1 cellular context compared by ENCODE assay signal in the genomic region with DNA sequence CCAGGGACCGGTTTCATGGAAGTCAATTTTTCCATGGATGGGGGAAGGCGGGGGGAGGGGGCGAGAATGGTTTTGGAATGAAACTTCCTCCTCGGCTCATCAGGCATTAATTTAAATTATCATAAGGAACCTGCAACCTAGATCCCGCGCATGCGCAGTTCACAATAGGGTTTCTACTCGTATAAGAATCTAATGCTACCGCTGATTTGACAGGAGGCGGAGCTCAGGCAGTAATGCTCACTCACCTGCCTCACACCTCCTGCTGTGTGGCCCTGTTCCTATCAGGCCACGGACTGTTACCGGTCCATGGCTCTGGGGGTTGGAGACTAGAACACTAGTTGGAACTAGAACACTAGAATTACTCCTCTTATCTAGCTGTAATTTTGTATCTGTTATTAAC.
TF ChIP-seq lines count a peak whose summit lies in the region.

No MANE protein-coding gene starts in this region.

TF ChIP-seq in WTC11, 78 proteins besides CTCF, POLR2A, EP300 and RAD21 (continued from another document):
- TF ChIP-seq, protein P1, sequence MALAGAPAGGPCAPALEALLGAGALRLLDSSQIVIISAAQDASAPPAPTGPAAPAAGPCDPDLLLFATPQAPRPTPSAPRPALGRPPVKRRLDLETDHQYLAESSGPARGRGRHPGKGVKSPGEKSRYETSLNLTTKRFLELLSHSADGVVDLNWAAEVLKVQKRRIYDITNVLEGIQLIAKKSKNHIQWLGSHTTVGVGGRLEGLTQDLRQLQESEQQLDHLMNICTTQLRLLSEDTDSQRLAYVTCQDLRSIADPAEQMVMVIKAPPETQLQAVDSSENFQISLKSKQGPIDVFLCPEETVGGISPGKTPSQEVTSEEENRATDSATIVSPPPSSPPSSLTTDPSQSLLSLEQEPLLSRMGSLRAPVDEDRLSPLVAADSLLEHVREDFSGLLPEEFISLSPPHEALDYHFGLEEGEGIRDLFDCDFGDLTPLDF (CRISPR knock-in tag; IDR thresholded peaks at IDR 0.05) = no peak
- TF ChIP-seq ZBTB21 (CRISPR knock-in tag; IDR thresholded peaks at IDR 0.05; ENCODE audit: borderline replicate concordance) (no peak), SMAD4 (CRISPR knock-in tag; IDR thresholded peaks at IDR 0.05) (no peak), RELA (CRISPR knock-in tag; IDR thresholded peaks at IDR 0.05; ENCODE audit: borderline replicate concordance) (no peak), ZNF416 (CRISPR knock-in tag; IDR thresholded peaks at IDR 0.05) (no peak), SP1 (CRISPR knock-in tag; conservative IDR thresholded peaks at IDR 0.05) (no peak), NR3C1 (CRISPR knock-in tag; conservative IDR thresholded peaks at IDR 0.05; ENCODE audit: low read depth) (no peak), NFYB (CRISPR knock-in tag; conservative IDR thresholded peaks at IDR 0.05; ENCODE audit: low read depth) (no peak), IRF2 (CRISPR knock-in tag; IDR thresholded peaks at IDR 0.05; ENCODE audit: borderline replicate concordance, low read depth) (no peak), FOXK1 (CRISPR knock-in tag; IDR thresholded peaks at IDR 0.05) (no peak)
- TF ChIP-seq, protein P2, sequence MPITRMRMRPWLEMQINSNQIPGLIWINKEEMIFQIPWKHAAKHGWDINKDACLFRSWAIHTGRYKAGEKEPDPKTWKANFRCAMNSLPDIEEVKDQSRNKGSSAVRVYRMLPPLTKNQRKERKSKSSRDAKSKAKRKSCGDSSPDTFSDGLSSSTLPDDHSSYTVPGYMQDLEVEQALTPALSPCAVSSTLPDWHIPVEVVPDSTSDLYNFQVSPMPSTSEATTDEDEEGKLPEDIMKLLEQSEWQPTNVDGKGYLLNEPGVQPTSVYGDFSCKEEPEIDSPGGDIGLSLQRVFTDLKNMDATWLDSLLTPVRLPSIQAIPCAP (CRISPR knock-in tag; IDR thresholded peaks at IDR 0.05) = no peak
- TF ChIP-seq, protein P3, sequence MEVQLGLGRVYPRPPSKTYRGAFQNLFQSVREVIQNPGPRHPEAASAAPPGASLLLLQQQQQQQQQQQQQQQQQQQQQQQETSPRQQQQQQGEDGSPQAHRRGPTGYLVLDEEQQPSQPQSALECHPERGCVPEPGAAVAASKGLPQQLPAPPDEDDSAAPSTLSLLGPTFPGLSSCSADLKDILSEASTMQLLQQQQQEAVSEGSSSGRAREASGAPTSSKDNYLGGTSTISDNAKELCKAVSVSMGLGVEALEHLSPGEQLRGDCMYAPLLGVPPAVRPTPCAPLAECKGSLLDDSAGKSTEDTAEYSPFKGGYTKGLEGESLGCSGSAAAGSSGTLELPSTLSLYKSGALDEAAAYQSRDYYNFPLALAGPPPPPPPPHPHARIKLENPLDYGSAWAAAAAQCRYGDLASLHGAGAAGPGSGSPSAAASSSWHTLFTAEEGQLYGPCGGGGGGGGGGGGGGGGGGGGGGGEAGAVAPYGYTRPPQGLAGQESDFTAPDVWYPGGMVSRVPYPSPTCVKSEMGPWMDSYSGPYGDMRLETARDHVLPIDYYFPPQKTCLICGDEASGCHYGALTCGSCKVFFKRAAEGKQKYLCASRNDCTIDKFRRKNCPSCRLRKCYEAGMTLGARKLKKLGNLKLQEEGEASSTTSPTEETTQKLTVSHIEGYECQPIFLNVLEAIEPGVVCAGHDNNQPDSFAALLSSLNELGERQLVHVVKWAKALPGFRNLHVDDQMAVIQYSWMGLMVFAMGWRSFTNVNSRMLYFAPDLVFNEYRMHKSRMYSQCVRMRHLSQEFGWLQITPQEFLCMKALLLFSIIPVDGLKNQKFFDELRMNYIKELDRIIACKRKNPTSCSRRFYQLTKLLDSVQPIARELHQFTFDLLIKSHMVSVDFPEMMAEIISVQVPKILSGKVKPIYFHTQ (CRISPR knock-in tag; IDR thresholded peaks at IDR 0.05) = no peak
- TF ChIP-seq, protein P4, sequence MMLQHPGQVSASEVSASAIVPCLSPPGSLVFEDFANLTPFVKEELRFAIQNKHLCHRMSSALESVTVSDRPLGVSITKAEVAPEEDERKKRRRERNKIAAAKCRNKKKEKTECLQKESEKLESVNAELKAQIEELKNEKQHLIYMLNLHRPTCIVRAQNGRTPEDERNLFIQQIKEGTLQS (CRISPR knock-in tag; conservative IDR thresholded peaks at IDR 0.05) = no peak
- TF ChIP-seq, protein P5, sequence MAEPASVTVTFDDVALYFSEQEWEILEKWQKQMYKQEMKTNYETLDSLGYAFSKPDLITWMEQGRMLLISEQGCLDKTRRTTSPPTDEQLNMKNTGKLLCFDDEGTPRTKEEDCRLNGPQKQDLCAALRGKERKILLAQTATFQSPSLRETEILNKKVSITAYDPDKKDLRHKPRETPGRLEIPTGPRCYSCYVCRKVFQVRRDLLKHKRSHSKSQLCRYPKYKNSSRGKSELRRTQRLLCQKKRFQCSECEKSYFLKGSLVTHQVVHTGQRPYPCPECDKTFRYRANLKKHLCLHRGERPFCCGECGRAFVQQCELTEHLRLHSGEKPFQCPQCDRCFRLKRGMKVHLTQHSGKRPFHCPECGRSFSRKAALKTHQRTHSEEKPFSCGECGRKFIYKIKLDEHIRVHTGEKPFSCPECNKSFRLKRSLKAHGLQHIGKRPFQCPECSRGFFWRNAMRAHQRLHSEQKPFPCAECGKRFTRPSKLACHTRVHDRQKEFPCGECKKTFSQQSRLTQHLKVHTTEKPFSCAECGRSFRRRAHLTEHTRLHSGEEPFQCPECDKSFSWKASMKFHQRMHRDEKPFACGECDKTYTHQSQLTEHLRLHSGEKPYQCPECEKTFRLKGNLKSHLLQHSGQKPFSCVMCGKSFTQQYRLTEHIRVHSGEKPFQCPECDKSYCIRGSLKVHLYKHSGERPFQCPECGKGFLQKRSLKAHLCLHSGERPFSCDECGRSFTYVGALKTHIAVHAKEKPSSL (CRISPR knock-in tag; conservative IDR thresholded peaks at IDR 0.05) = no peak
- TF ChIP-seq, protein P6, sequence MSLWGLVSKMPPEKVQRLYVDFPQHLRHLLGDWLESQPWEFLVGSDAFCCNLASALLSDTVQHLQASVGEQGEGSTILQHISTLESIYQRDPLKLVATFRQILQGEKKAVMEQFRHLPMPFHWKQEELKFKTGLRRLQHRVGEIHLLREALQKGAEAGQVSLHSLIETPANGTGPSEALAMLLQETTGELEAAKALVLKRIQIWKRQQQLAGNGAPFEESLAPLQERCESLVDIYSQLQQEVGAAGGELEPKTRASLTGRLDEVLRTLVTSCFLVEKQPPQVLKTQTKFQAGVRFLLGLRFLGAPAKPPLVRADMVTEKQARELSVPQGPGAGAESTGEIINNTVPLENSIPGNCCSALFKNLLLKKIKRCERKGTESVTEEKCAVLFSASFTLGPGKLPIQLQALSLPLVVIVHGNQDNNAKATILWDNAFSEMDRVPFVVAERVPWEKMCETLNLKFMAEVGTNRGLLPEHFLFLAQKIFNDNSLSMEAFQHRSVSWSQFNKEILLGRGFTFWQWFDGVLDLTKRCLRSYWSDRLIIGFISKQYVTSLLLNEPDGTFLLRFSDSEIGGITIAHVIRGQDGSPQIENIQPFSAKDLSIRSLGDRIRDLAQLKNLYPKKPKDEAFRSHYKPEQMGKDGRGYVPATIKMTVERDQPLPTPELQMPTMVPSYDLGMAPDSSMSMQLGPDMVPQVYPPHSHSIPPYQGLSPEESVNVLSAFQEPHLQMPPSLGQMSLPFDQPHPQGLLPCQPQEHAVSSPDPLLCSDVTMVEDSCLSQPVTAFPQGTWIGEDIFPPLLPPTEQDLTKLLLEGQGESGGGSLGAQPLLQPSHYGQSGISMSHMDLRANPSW (CRISPR knock-in tag; conservative IDR thresholded peaks at IDR 0.05; ENCODE audit: low read depth) = no peak
- TF ChIP-seq, protein P7, sequence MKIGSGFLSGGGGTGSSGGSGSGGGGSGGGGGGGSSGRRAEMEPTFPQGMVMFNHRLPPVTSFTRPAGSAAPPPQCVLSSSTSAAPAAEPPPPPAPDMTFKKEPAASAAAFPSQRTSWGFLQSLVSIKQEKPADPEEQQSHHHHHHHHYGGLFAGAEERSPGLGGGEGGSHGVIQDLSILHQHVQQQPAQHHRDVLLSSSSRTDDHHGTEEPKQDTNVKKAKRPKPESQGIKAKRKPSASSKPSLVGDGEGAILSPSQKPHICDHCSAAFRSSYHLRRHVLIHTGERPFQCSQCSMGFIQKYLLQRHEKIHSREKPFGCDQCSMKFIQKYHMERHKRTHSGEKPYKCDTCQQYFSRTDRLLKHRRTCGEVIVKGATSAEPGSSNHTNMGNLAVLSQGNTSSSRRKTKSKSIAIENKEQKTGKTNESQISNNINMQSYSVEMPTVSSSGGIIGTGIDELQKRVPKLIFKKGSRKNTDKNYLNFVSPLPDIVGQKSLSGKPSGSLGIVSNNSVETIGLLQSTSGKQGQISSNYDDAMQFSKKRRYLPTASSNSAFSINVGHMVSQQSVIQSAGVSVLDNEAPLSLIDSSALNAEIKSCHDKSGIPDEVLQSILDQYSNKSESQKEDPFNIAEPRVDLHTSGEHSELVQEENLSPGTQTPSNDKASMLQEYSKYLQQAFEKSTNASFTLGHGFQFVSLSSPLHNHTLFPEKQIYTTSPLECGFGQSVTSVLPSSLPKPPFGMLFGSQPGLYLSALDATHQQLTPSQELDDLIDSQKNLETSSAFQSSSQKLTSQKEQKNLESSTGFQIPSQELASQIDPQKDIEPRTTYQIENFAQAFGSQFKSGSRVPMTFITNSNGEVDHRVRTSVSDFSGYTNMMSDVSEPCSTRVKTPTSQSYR (CRISPR knock-in tag; IDR thresholded peaks at IDR 0.05) = no peak
